ENCODE assay signal across 11 cellular contexts in the genomic region with DNA sequence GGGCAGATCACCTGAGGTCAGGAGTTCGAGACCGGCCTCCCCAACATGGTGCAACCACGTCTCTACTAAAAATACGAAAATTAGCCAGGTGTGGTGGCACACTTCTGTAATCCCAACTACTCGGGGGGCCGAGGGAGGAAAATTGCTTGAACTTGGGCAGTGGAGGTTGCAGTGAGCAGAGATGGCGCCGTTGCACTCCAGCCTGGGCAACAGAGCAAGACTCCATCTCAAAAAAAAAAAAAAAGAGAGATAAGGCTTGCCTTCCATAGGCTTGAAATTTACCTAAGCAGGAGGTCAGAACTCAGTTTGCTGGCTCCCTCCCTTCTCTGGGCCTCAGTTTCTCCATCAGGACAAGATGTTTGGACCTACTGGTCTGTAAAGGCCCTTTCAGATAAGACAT. TPM values are rescaled to one million over a fixed set of nuclear protein-coding genes. Genes with fewer than 3 reads are reported as not detected.
A peak's percentile ranks its signal among the peaks of the same experiment; 100 is the strongest.
DNase-seq lines count a peak whose midpoint lies in the region; ATAC-seq and TF ChIP-seq lines count a peak whose summit lies in the region.
"Had no signal": no experiment of that assay in that cellular context is flagged by ENCODE, and none has a peak within 500 bp of the region (broad histone marks: within the 10 kb centered on the region; RNA-seq: fewer than 3 reads in every experiment).

No MANE protein-coding gene starts in this region.

- intact Hi-C loops in lower lobe of right lung (cut with DNase I): no loop called here

- peaks cover 16% of the 10 kb centered on the region for H3K4me1 ChIP-seq in lower lobe of right lung

- H3K36me3 ChIP-seq in lower lobe of right lung: peaks cover 41% of the 10 kb centered on the region

- peaks cover 17% of the 10 kb centered on the region for H3K4me1 Mint-ChIP-seq in T-helper 2 cell treated with Interferon-gamma antibody and Interleukin-4, amounts not matched to agents 5 μg/mL and 100 μg/mL, for 36 hours (ENCODE audit: low read depth)
- H3K4me1 Mint-ChIP-seq in central memory CD8-positive, alpha-beta T cell: peaks cover 20% of the 10 kb centered on the region
- peaks cover 17% of the 10 kb centered on the region for H3K4me1 Mint-ChIP-seq in osteocyte (ENCODE audit: unreplicated experiment)

- H3K27me3 Mint-ChIP-seq in T-helper 2 cell treated with Interferon-gamma antibody and Interleukin-4, amounts not matched to agents 5 μg/mL and 100 μg/mL, for 36 hours (ENCODE audit: low read depth): no peaks in the 10 kb centered on the region
- H3K27me3 Mint-ChIP-seq in central memory CD8-positive, alpha-beta T cell: no peaks in the 10 kb centered on the region
- H3K27me3 Mint-ChIP-seq in osteocyte (ENCODE audit: unreplicated experiment): no peaks in the 10 kb centered on the region

- peak overlapping the region; percentile 91 for H3K27ac Mint-ChIP-seq in T-helper 2 cell treated with Interferon-gamma antibody and Interleukin-4, amounts not matched to agents 5 μg/mL and 100 μg/mL, for 36 hours
- H3K27ac Mint-ChIP-seq in central memory CD8-positive, alpha-beta T cell (ENCODE audit: low read depth): peak overlapping the region; percentile 93
- H3K27ac Mint-ChIP-seq in osteocyte (ENCODE audit: unreplicated experiment): no peak overlapping the region

- H3K4me3 ChIP-seq in LNCaP clone FGC (ENCODE audit: low read depth, low read length) (peak overlapping the region; percentile 80), lower lobe of right lung (no peak overlapping the region)

- H3K36me3 Mint-ChIP-seq in T-helper 2 cell treated with Interferon-gamma antibody and Interleukin-4, amounts not matched to agents 5 μg/mL and 100 μg/mL, for 36 hours (ENCODE audit: low read depth): peaks cover 31% of the 10 kb centered on the region
- H3K36me3 Mint-ChIP-seq in central memory CD8-positive, alpha-beta T cell (ENCODE audit: insufficient read depth): peaks cover 14% of the 10 kb centered on the region
- peaks cover 7% of the 10 kb centered on the region for H3K36me3 Mint-ChIP-seq in osteocyte (ENCODE audit: unreplicated experiment)

- no peaks in the 10 kb centered on the region for H3K27me3 ChIP-seq in lower lobe of right lung (ENCODE audit: low read depth)
- H3K27me3 ChIP-seq: upper lobe of right lung had no signal

- peak overlapping the region; percentile 99 for H3K4me3 Mint-ChIP-seq in T-helper 2 cell treated with Interferon-gamma antibody and Interleukin-4, amounts not matched to agents 5 μg/mL and 100 μg/mL, for 36 hours
- peak overlapping the region; percentile 97 for H3K4me3 Mint-ChIP-seq in central memory CD8-positive, alpha-beta T cell
- H3K4me3 Mint-ChIP-seq in osteocyte (ENCODE audit: unreplicated experiment): peak overlapping the region; percentile 89

- no peak overlapping the region for H3K27ac ChIP-seq in lower lobe of right lung

- H3K9me3 Mint-ChIP-seq in T-helper 2 cell treated with Interferon-gamma antibody and Interleukin-4, amounts not matched to agents 5 μg/mL and 100 μg/mL, for 36 hours: no peaks in the 10 kb centered on the region
- no peaks in the 10 kb centered on the region for H3K9me3 Mint-ChIP-seq in central memory CD8-positive, alpha-beta T cell
- no peaks in the 10 kb centered on the region for H3K9me3 Mint-ChIP-seq in osteocyte (ENCODE audit: unreplicated experiment)

- no peak for TF ChIP-seq CTCF in LNCaP clone FGC (IDR thresholded peaks at IDR 0.05; ENCODE audit: control insufficient read depth, extremely low read depth, insufficient read depth)
- TF ChIP-seq CTCF in osteocyte (IDR thresholded peaks at IDR 0.05): no peak
- no peak for TF ChIP-seq CTCF in lower lobe of right lung (IDR thresholded peaks at IDR 0.05)

- no peak for ATAC-seq in central memory CD8-positive, alpha-beta T cell (replicated peaks; ENCODE audit: extremely low read depth, poor library complexity, severe bottlenecking)
- no peak for ATAC-seq in HG02759 (IDR thresholded peaks at IDR 0.05; ENCODE audit: unreplicated experiment)
- ATAC-seq in lower lobe of right lung: no peak
- ATAC-seq: upper lobe of right lung had no signal

- H3K9me3 ChIP-seq in lower lobe of right lung: no peaks in the 10 kb centered on the region
- H3K9me3 ChIP-seq: upper lobe of right lung had no signal

- no peak for DNase-seq in T-helper 2 cell treated with Interferon-gamma antibody and Interleukin-4, amounts not matched to agents 5 μg/mL and 100 μg/mL, for 36 hours (ENCODE audit: low spot score)
- no peak for DNase-seq in T-helper 2 cell
- no peak for DNase-seq in LNCaP clone FGC (ENCODE audit: low read depth)
- DNase-seq in central memory CD8-positive, alpha-beta T cell (ENCODE audit: low spot score in 2 of 2): no peak
- DNase-seq in osteocyte (ENCODE audit: extremely low spot score, unreplicated experiment): no peak
- no peak for DNase-seq in A172 (ENCODE audit: low spot score)
- no peak for DNase-seq in lower lobe of right lung
- DNase-seq: anterior cingulate cortex; stimulated activated CD4-positive, alpha-beta T cell treated with anti-CD3 and anti-CD28 coated beads, Interleukin-1b, Interleukin-23, amount 100 ng/mL, for 48 hours; upper lobe of right lung had no signal

RNA-seq across cellular contexts. Expression of a gene that starts 1.3 kb away (rescaled TPM):
- 34.8 and 36.7 TPM in 2 replicates for total RNA-seq in osteocyte
- 28.0 and 36.4 TPM in 2 replicates for total RNA-seq in A172 (2014; rRNA removed; shearing (Covaris generic))
- 32.1 TPM for total RNA-seq in lower lobe of right lung

RNA-seq across cellular contexts. Expression of a gene that starts 10.0 kb away (rescaled TPM):
- total RNA-seq in osteocyte: 24.4 and 29.3 TPM in 2 replicates
- 57.8 and 65.3 TPM in 2 replicates for total RNA-seq in A172 (2014; rRNA removed; shearing (Covaris generic))
- total RNA-seq in lower lobe of right lung: 21.5 TPM

RNA-seq across cellular contexts. Expression of a gene that starts 41.2 kb away (rescaled TPM):
- 32.8 and 33.3 TPM in 2 replicates for total RNA-seq in osteocyte
- total RNA-seq in A172 (2014; rRNA removed; shearing (Covaris generic)): 41.9 and 43.6 TPM in 2 replicates
- total RNA-seq in lower lobe of right lung: 25.6 TPM

RNA-seq across cellular contexts. Expression of a gene that starts 53.5 kb away (rescaled TPM):
- total RNA-seq in osteocyte (5.3 and 6.5 TPM in 2 replicates), lower lobe of right lung (7.1 TPM)
- 15.5 and 19.5 TPM in 2 replicates for total RNA-seq in A172 (2014; rRNA removed; shearing (Covaris generic))

RNA-seq across cellular contexts. Expression of a gene that starts 53.7 kb away (rescaled TPM):
- total RNA-seq in osteocyte: 39.5 and 42.8 TPM in 2 replicates
- total RNA-seq in A172 (2014; rRNA removed; shearing (Covaris generic)): 62.5 and 71.4 TPM in 2 replicates
- 45.5 TPM for total RNA-seq in lower lobe of right lung
